In the genomic region with DNA sequence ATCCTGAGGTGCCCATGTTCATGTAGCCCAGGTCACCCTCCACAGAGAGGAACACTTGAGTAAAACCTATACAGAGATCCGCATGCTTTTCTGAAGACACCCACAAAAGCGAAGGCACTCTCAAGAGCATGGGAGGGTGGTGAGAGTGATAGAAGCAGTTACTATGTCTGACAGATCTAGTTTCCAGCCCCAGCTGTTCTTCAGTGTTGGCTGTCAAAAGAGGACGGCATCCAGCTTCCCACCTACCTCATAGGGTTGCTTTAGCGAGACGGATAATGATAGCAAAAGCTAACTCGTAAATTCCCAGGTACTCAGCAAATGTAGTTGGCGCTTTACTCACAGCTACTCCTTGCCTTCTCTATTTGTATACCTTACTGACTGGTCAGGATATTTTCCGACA, we compare ENCODE assay signal across 22 cellular contexts. TPM values are rescaled to one million over a fixed set of nuclear protein-coding genes. Genes with fewer than 3 reads are reported as not detected.
DNase-seq lines count a peak whose midpoint lies in the region; ATAC-seq and TF ChIP-seq lines count a peak whose summit lies in the region.
"Had no signal": no experiment of that assay in that cellular context is flagged by ENCODE, and none has a peak within 500 bp of the region (broad histone marks: within the 10 kb centered on the region; RNA-seq: fewer than 3 reads in every experiment).

No MANE protein-coding gene starts in this region.

- no peaks in the 10 kb centered on the region for H4K20me1 ChIP-seq in osteoblast (ENCODE audit: insufficient read depth, low read length)

- peak overlapping the region; percentile 11 for H3K4me3 Mint-ChIP-seq in activated naive CD4-positive, alpha-beta T cell treated with anti-CD3 and anti-CD28 coated beads, Interleukin-2, amount 50 U/mL, for 24 hours
- peak overlapping the region in 2 of 3 donors; percentile 67 to 76 for H3K4me3 Mint-ChIP-seq in T-cell

- H2AFZ ChIP-seq in osteoblast (ENCODE audit: low read length) = no peak overlapping the region
- H2AFZ ChIP-seq: parathyroid adenoma had no signal

- no peaks in the 10 kb centered on the region for H3K9me3 Mint-ChIP-seq in activated naive CD4-positive, alpha-beta T cell treated with anti-CD3 and anti-CD28 coated beads, Interleukin-2, amount 50 U/mL, for 24 hours
- no peaks in the 10 kb centered on the region for H3K9me3 Mint-ChIP-seq in activated naive CD4-positive, alpha-beta T cell treated with anti-CD3 and anti-CD28 coated beads, Interleukin-2, amount 50 U/mL, for 72 hours
- H3K9me3 Mint-ChIP-seq in T-cell = no peaks in the 10 kb centered on the region
- H3K9me3 Mint-ChIP-seq: activated CD8-positive, alpha-beta T cell treated with anti-CD3 and anti-CD28 coated beads for 36 hours had no signal

- H3K4me2 ChIP-seq in osteoblast (ENCODE audit: insufficient read depth, low read length) = no peak overlapping the region

- DNase-seq in activated naive CD4-positive, alpha-beta T cell treated with anti-CD3 and anti-CD28 coated beads, Interleukin-2, amount 50 U/mL, for 72 hours (ENCODE audit: low spot score in 2 of 2) = no peak
- DNase-seq in T-cell (no peak), myocyte (ENCODE audit: low read depth) (peak; percentile 19), putamen (ENCODE audit: low spot score) (peak; percentile 6), osteoblast (ENCODE audit: insufficient read length, low spot score, missing footprints) (no peak)
- DNase-seq: activated CD8-positive, alpha-beta T cell treated with anti-CD3 and anti-CD28 coated beads for 36 hours; activated gamma-delta T cell; colonic mucosa; H7; Kasumi-1; NCI-H1694; OCI-M1; SHP77; stimulated activated naive CD8-positive, alpha-beta T cell treated with anti-CD3 and anti-CD28 coated beads, Interleukin-15, Interleukin-2, amounts not matched to agents 100 U/mL and 50 U/mL, for 24 hours had no signal

- H3K4me1 ChIP-seq in osteoblast (ENCODE audit: insufficient read depth, low read length) = peaks cover 4% of the 10 kb centered on the region
- H3K4me1 ChIP-seq: parathyroid adenoma had no signal

- no peaks in the 10 kb centered on the region for H3K9me3 ChIP-seq in osteoblast (ENCODE audit: low read depth, low read length)
- H3K9me3 ChIP-seq: BLaER1 treated with 17β-estradiol and CSF1 and Interleukin-3, amounts not matched to agents 10 nM and 100 nM; colonic mucosa had no signal

- H3K27ac ChIP-seq in osteoblast (ENCODE audit: low read depth, low read length) = no peak overlapping the region
- H3K27ac ChIP-seq: colonic mucosa, HL-60, parathyroid adenoma had no signal

- POLR2A ChIA-PET in T-cell (lab: Charles Lee) = no interaction called here

- CTCF ChIA-PET in T-cell (lab: Charles Lee) = interaction anchor here in 1 of 2 donors (0.6 kb wide), 1 partner anchor 268 kb away, joined by 3 read pairs; no protein-coding TSS in a partner anchor

- no peak for ATAC-seq in activated naive CD4-positive, alpha-beta T cell treated with anti-CD3 and anti-CD28 coated beads, Interleukin-2, amount 50 U/mL, for 72 hours
- ATAC-seq in T-cell (replicated peaks in 1 of 4) (no peak), GM19463 (IDR thresholded peaks at IDR 0.05; ENCODE audit: unreplicated experiment) (no peak), GM19395 (IDR thresholded peaks at IDR 0.05; ENCODE audit: unreplicated experiment) (no peak)
- ATAC-seq: activated CD8-positive, alpha-beta T cell treated with anti-CD3 and anti-CD28 coated beads for 36 hours; GM12878; sciatic nerve; stimulated activated naive CD8-positive, alpha-beta T cell treated with anti-CD3 and anti-CD28 coated beads, Interleukin-15, Interleukin-2, amounts not matched to agents 100 U/mL and 50 U/mL, for 24 hours had no signal

- no peak for TF ChIP-seq CTCF in osteoblast (IDR thresholded peaks at IDR 0.05; ENCODE audit: extremely low read depth, low read depth, low read length)

- peaks cover 16% of the 10 kb centered on the region for H3K27me3 Mint-ChIP-seq in activated naive CD4-positive, alpha-beta T cell treated with anti-CD3 and anti-CD28 coated beads, Interleukin-2, amount 50 U/mL, for 24 hours
- peaks cover 13 to 28% of the 10 kb centered on the region in 2 donors for H3K27me3 Mint-ChIP-seq in T-cell

- H3K36me3 ChIP-seq in osteoblast (ENCODE audit: insufficient read depth, low read length) = no peaks in the 10 kb centered on the region
- H3K36me3 ChIP-seq: colonic mucosa had no signal

- H3K27me3 ChIP-seq in osteoblast (ENCODE audit: insufficient read depth, low read length) = peaks cover 26% of the 10 kb centered on the region
- H3K27me3 ChIP-seq: BLaER1 treated with 17β-estradiol and CSF1 and Interleukin-3, amounts not matched to agents 10 nM and 100 nM had no signal

- H3K27ac Mint-ChIP-seq in activated naive CD4-positive, alpha-beta T cell treated with anti-CD3 and anti-CD28 coated beads, Interleukin-2, amount 50 U/mL, for 24 hours = no peak overlapping the region
- no peak overlapping the region for H3K27ac Mint-ChIP-seq in activated naive CD4-positive, alpha-beta T cell treated with anti-CD3 and anti-CD28 coated beads, Interleukin-2, amount 50 U/mL, for 72 hours
- H3K27ac Mint-ChIP-seq in T-cell = no peak overlapping the region
- H3K27ac Mint-ChIP-seq: activated CD8-positive, alpha-beta T cell treated with anti-CD3 and anti-CD28 coated beads for 36 hours had no signal

- no peaks in the 10 kb centered on the region for H3K36me3 Mint-ChIP-seq in activated naive CD4-positive, alpha-beta T cell treated with anti-CD3 and anti-CD28 coated beads, Interleukin-2, amount 50 U/mL, for 24 hours
- no peaks in the 10 kb centered on the region for H3K36me3 Mint-ChIP-seq in activated naive CD4-positive, alpha-beta T cell treated with anti-CD3 and anti-CD28 coated beads, Interleukin-2, amount 50 U/mL, for 72 hours
- no peaks in the 10 kb centered on the region for H3K36me3 Mint-ChIP-seq in T-cell

- no peaks in the 10 kb centered on the region for H3K4me1 Mint-ChIP-seq in activated naive CD4-positive, alpha-beta T cell treated with anti-CD3 and anti-CD28 coated beads, Interleukin-2, amount 50 U/mL, for 24 hours
- H3K4me1 Mint-ChIP-seq in T-cell = peaks cover 4 to 17% (median 16%) of the 10 kb centered on the region in 3 donors

- no peak overlapping the region for H3K4me3 ChIP-seq in osteoblast (ENCODE audit: insufficient read depth, low read length)
- H3K4me3 ChIP-seq: colonic mucosa, GM12878 had no signal

- peaks cover 6% of the 10 kb centered on the region for H3K79me2 ChIP-seq in osteoblast (ENCODE audit: insufficient read depth, low read length)
- H3K79me2 ChIP-seq: parathyroid adenoma had no signal

RNA-seq across cellular contexts. Expression of gene MEX3B, which starts 3.0 kb away (rescaled TPM):
- 1 to 10 TPM; 1.2 to 1.5 TPM for total RNA-seq in activated naive CD4-positive, alpha-beta T cell treated with anti-CD3 and anti-CD28 coated beads, Interleukin-2, amount 50 U/mL, for 72 hours
- total RNA-seq in T-cell (1 to 10 TPM; 1.5 to 2.8 (median 1.6) TPM), myocyte (14.0 and 14.6 TPM in 2 replicates), osteoblast (11.2 and 15.2 TPM in 2 replicates)
- 8.1 TPM for polyA plus RNA-seq in myocyte (2012)

Comparison
In these comparisons a context has a peak if more than half of its experiments do, and no peak if none do; other contexts are left out.
1. DNase-seq: peak in myocyte (single experiment) and putamen (single experiment); none in activated naive CD4-positive, alpha-beta T cell treated with anti-CD3 and anti-CD28 coated beads, Interleukin-2, amount 50 U/mL, for 72 hours (0 of 2), T-cell (0 of 34) and osteoblast (single experiment).